Comparison of ENCODE assay signal across 9 cellular contexts in genomic region chr11:94602430-94603372, GRCh38. TPM values are rescaled to one million over a fixed set of nuclear protein-coding genes. Genes with fewer than 3 reads are reported as not detected.
DNase-seq lines count a peak whose midpoint lies in the region; ATAC-seq, FAIRE-seq and TF ChIP-seq lines count a peak whose summit lies in the region.
"Had no signal": no experiment of that assay in that cellular context is flagged by ENCODE, and none has a peak within 500 bp of the region (broad histone marks: within the 10 kb centered on the region; RNA-seq: fewer than 3 reads in every experiment).

No MANE protein-coding gene starts in this region.

- peaks cover 7% of the 10 kb centered on the region; the same call in 1 of the 2 replicates for H3K4me1 ChIP-seq in GM12878 (ENCODE audit: control insufficient read depth, insufficient read depth, low read length)

- TF ChIP-seq POLR2A in GM12878 (IDR thresholded peaks at IDR 0.05; ENCODE audit: low read depth, low read length) = no peak

- TF ChIP-seq RAD21 in GM12878 (IDR thresholded peaks at IDR 0.05; ENCODE audit: insufficient read depth, low read depth, low read length) = peak; percentile 65

- H3K79me2 ChIP-seq in GM12878 (ENCODE audit: control insufficient read depth, insufficient read depth, low read length) = no peaks in the 10 kb centered on the region

- peaks cover 12 to 13% of the 10 kb centered on the region in 2 donors for H3K36me3 Mint-ChIP-seq in stimulated activated naive B cell treated with anti-CD40 and anti-IgM and Interleukin-4, amounts not matched to agents 10 μg/mL and 1 μg/mL and 100 μg/mL, for 72 hours

- peak overlapping the region; percentile 21 to 56 for H3K4me3 Mint-ChIP-seq in stimulated activated naive B cell treated with anti-CD40 and anti-IgM and Interleukin-4, amounts not matched to agents 10 μg/mL and 1 μg/mL and 100 μg/mL, for 72 hours

- POLR2A ChIA-PET in GM12878 (lab: Charles Lee) = interaction anchor here (0.5 to 3.2 kb wide), 14 partner anchors 15 to 1083 kb away, joined by 3 to 24 read pairs (median 4); partner anchors contain the start of gene FUT4

- FAIRE-seq in GM12878 (lab: Jason Lieb, UNC) = peak; percentile 89

- CTCF ChIA-PET in GM12878 (lab: Yijun Ruan, JAX) = interaction anchor here (0.7 to 8.7 kb wide), 48 partner anchors 8 to 1511 kb away, joined by 3 to 337 read pairs (median 5); partner anchors contain the start of genes ANKRD49, C11orf97, FUT4 and MRE11

- H3K27ac ChIP-seq in GM12878 (ENCODE audit: control insufficient read depth, insufficient read depth) = peak overlapping the region; percentile 44; the same call in 1 of the 2 replicates
- H3K27ac ChIP-seq: KMS-11 had no signal

- peaks cover 0 to 4% of the 10 kb centered on the region in 2 donors for H3K9me3 Mint-ChIP-seq in stimulated activated naive B cell treated with anti-CD40 and anti-IgM and Interleukin-4, amounts not matched to agents 10 μg/mL and 1 μg/mL and 100 μg/mL, for 72 hours

- WGBS in GM12878 (ENCODE audit: insufficient coverage, insufficient replicate concordance, low lambda C conversion rate, missing lambda C conversion rate) = 9% methylated on average over 8 of the region's 8 CpGs

- BruUV-seq in GM12878 (replicated peaks; lab: Mats Ljungman, UMichigan) = TSS peak; percentile 75

- peak overlapping the region; percentile 86 for H3K27ac Mint-ChIP-seq in stimulated activated naive B cell treated with anti-CD40 and anti-IgM and Interleukin-4, amounts not matched to agents 10 μg/mL and 1 μg/mL and 100 μg/mL, for 72 hours

- H3K4me1 Mint-ChIP-seq in stimulated activated naive B cell treated with anti-CD40 and anti-IgM and Interleukin-4, amounts not matched to agents 10 μg/mL and 1 μg/mL and 100 μg/mL, for 72 hours = peaks cover 4 to 7% of the 10 kb centered on the region in 2 donors

- H4K20me1 ChIP-seq in GM12878 (ENCODE audit: control insufficient read depth, insufficient read depth) = no peaks in the 10 kb centered on the region

- H3K9me3 ChIP-seq in GM12878 (replicated peaks; ENCODE audit: control insufficient read depth, insufficient read depth, low read length) = no peaks in the 10 kb centered on the region; the same call in 2 of the 3 replicates

- no peak overlapping the region for H3K4me3 ChIP-seq in GM12878

- no peaks in the 10 kb centered on the region for H3K36me3 ChIP-seq in GM12878 (ENCODE audit: control insufficient read depth in 2 of 2, insufficient read depth in 2 of 2, low read length in 1 of 2)

- ATAC-seq in GM18909 (IDR thresholded peaks at IDR 0.05; ENCODE audit: poor library complexity, unreplicated experiment) (peak; percentile 93), HG03064 (IDR thresholded peaks at IDR 0.05; ENCODE audit: low read depth, unreplicated experiment) (peak; percentile 88), GM12878 (peak; percentile 94)
- ATAC-seq in stimulated activated naive B cell treated with anti-CD40 and anti-IgM and Interleukin-4, amounts not matched to agents 10 μg/mL and 1 μg/mL and 100 μg/mL, for 72 hours (replicated peaks) = peak; percentile 86 to 94

- TF ChIP-seq CTCF in GM12878 (IDR thresholded peaks at IDR 0.05 in 2 of 3, conservative IDR thresholded peaks at IDR 0.05 in 1 of 3; ENCODE audit: control insufficient read depth in 2 of 3, extremely low read depth in 1 of 3, insufficient read depth in 1 of 3, low read depth in 3 of 3, low read length in 3 of 3) = peak; percentile 58 to 66 (median 66)

- intact Hi-C loops in GM12878 (cut with micrococcal nuclease; ENCODE audit: unreplicated experiment) = loop anchor here (1.0 to 10.0 kb wide), 7 partner anchors 19 to 1112 kb away; partner anchors contain the start of gene FUT4

- SMC1A ChIA-PET in GM12878 (lab: Charles Lee; ENCODE audit: uncharacterized antibody, unreplicated experiment) = interaction anchor here (0.8 to 5.9 kb wide), 35 partner anchors 7 to 500 kb away, joined by 3 to 216 read pairs (median 6); partner anchors contain the start of genes ANKRD49, C11orf97, FUT4 and MRE11

- RAD21 ChIA-PET in GM12878 (lab: Charles Lee; ENCODE audit: unreplicated experiment) = interaction anchor here (0.8 to 4.8 kb wide), 25 partner anchors 10 to 150 kb away, joined by 3 to 121 read pairs (median 6); partner anchors contain the start of genes ANKRD49, C11orf97, FUT4 and MRE11

- DNase-seq in CD1c-positive myeloid dendritic cell (ENCODE audit: extremely low spot score) (peak; percentile 70), NOMO-1 treated with DMSO at 0.1 percent for 48 hours (lab: John Stamatoyannopoulos, UW; ENCODE audit: unreplicated experiment) (peak; percentile 74), GM12878 (ENCODE audit: low read depth, low spot score) (peak; percentile 75), left kidney (ENCODE audit: low read depth, low spot score) (peak; percentile 91)
- peak; percentile 36 for DNase-seq in stimulated activated naive B cell treated with anti-CD40 and anti-IgM and Interleukin-4, amounts not matched to agents 10 μg/mL and 1 μg/mL and 100 μg/mL, for 72 hours
- no peak for DNase-seq in activated CD4-positive, CD25-positive, alpha-beta regulatory T cell (lab: John Stamatoyannopoulos, UW)

- in situ Hi-C loops in GM12878 (cut with MboI) = loop anchor here (10.0 kb wide), 1 partner anchor 278 kb away; no protein-coding TSS in a partner anchor

- H3K27me3 ChIP-seq in GM12878 (replicated peaks in 1 of 2; ENCODE audit: control insufficient read depth in 2 of 2, insufficient read depth in 2 of 2, low read length in 1 of 2) = no peaks in the 10 kb centered on the region

- peak overlapping the region; percentile 70 for H3K4me2 ChIP-seq in GM12878 (ENCODE audit: control insufficient read depth, insufficient read depth)
- H3K4me2 ChIP-seq: KMS-11 had no signal

- H3K27me3 Mint-ChIP-seq in stimulated activated naive B cell treated with anti-CD40 and anti-IgM and Interleukin-4, amounts not matched to agents 10 μg/mL and 1 μg/mL and 100 μg/mL, for 72 hours = no peaks in the 10 kb centered on the region

- H3K9ac ChIP-seq in GM12878 (ENCODE audit: control insufficient read depth, insufficient read depth, low read length) = no peak overlapping the region
- H3K9ac ChIP-seq: KMS-11 had no signal

- peak overlapping the region; percentile 37; the same call in 1 of the 2 replicates for H2AFZ ChIP-seq in GM12878 (ENCODE audit: control insufficient read depth, low read depth, low read length)

- TF ChIP-seq EP300 in GM12878 (IDR thresholded peaks at IDR 0.05; ENCODE audit: borderline replicate concordance in 1 of 2, control insufficient read depth in 1 of 2, low read depth in 2 of 2, low read length in 2 of 2) = peak; percentile 80 to 95; a peak in 2 of 4 replicates

TF ChIP-seq in GM12878, 131 proteins besides CTCF, POLR2A, EP300 and RAD21 (continues in another document):
- 0 out of 2 replicates have a peak, but pooled peaks have one; percentile 38 for TF ChIP-seq JUND (IDR thresholded peaks at IDR 0.05; ENCODE audit: low read depth, low read length)
- TF ChIP-seq CREM (IDR thresholded peaks at IDR 0.05; ENCODE audit: low read depth) = peak; percentile 78
- no peak for TF ChIP-seq STAT1 (conservative IDR thresholded peaks at IDR 0.05)
- TF ChIP-seq, protein P1, sequence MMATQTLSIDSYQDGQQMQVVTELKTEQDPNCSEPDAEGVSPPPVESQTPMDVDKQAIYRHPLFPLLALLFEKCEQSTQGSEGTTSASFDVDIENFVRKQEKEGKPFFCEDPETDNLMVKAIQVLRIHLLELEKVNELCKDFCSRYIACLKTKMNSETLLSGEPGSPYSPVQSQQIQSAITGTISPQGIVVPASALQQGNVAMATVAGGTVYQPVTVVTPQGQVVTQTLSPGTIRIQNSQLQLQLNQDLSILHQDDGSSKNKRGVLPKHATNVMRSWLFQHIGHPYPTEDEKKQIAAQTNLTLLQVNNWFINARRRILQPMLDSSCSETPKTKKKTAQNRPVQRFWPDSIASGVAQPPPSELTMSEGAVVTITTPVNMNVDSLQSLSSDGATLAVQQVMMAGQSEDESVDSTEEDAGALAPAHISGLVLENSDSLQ (IDR thresholded peaks at IDR 0.05) = peak; percentile 62; the same call in 1 of the 2 replicates
- TF ChIP-seq EGR1 (IDR thresholded peaks at IDR 0.05; ENCODE audit: borderline replicate concordance in 1 of 2, low read depth in 2 of 2, low read length in 2 of 2) = no peak

RNA-seq across cellular contexts. Expression of gene PIWIL4, which starts 35.5 kb away (rescaled TPM):
- total RNA-seq in GM12878 (2013; cell fraction: nucleolus; rRNA removed) = 1.0 and 1.9 TPM in 2 replicates
- 0.23 and 0.60 TPM in 2 replicates for total RNA-seq in GM12878 (2014; rRNA removed)
- total RNA-seq in GM12878 (2014; rRNA removed; fragmentation: Illumina TruSeq; extraction: Trizol) = 0.37 and 0.67 TPM in 2 replicates
- total RNA-seq in GM12878 (2021) = 0.46 and 0.53 TPM in 2 replicates
- 0.09 TPM for polyA plus RNA-seq in GM12878 (2011; ENCODE audit: low read depth)
- 9.5 and 13.3 TPM in 2 replicates for polyA plus RNA-seq in GM12878 (2011; rRNA removed)
- 7.9 and 11.7 TPM in 2 replicates for polyA plus RNA-seq in GM12878 (2011; cell fraction: cytosol; rRNA removed)
- polyA plus RNA-seq in GM12878 (2011; cell fraction: nucleus; rRNA removed) = 10.0 and 12.9 TPM in 2 replicates
- 0.20 and 0.22 TPM in 2 replicates for polyA plus RNA-seq in GM12878 (2012)
- polyA plus RNA-seq in GM12878 (2014; fragmentation: Illumina TruSeq; extraction: Trizol) = 0.57 and 1.8 TPM in 2 replicates
- polyA plus RNA-seq in GM12878 (2014; fragmentation: Nextera tagmentation; extraction: Ambion mirVana) = under 1 TPM; 0.38 to 0.48 TPM
- polyA plus RNA-seq in GM12878 (2014; rRNA removed) = 0.34 and 0.36 TPM in 2 replicates
- under 1 TPM; 0.42 to 0.73 TPM for polyA plus RNA-seq in GM12878 (2016; fragmentation: Nextera tagmentation; extraction: Ambion mirVana)
- 9.9 and 10.0 TPM in 2 replicates for polyA minus RNA-seq in GM12878 (2011; rRNA and poly(A)+ RNA removed)
- polyA minus RNA-seq in GM12878 (2011; cell fraction: cytosol; rRNA and poly(A)+ RNA removed) = 2.6 and 3.9 TPM in 2 replicates
- polyA minus RNA-seq in GM12878 (2011; cell fraction: nucleus; rRNA and poly(A)+ RNA removed) = 5.8 and 6.4 TPM in 2 replicates

RNA-seq across cellular contexts. Expression of gene FUT4, which starts 59.0 kb away (rescaled TPM):
- 9.3 and 10.0 TPM in 2 replicates for total RNA-seq in GM12878 (2013; cell fraction: nucleolus; rRNA removed)
- total RNA-seq in GM12878 (2014; rRNA removed) (3.6 and 4.1 TPM in 2 replicates), GM12878 (2014; rRNA removed; fragmentation: Illumina TruSeq; extraction: Trizol) (2.1 and 2.2 TPM in 2 replicates), GM12878 (2021) (3.3 and 4.1 TPM in 2 replicates)
- 0.60 TPM for polyA plus RNA-seq in GM12878 (2011; ENCODE audit: low read depth)
- polyA plus RNA-seq in GM12878 (2011; rRNA removed) (9.1 and 10.4 TPM in 2 replicates), GM12878 (2014; fragmentation: Illumina TruSeq; extraction: Trizol) (2.4 TPM in 2 replicates), GM12878 (2014; fragmentation: Nextera tagmentation; extraction: Ambion mirVana) (under 1 TPM; 0.68 TPM), GM12878 (2014; rRNA removed) (3.5 and 3.6 TPM in 2 replicates), GM12878 (2016; fragmentation: Nextera tagmentation; extraction: Ambion mirVana) (1 to 10 TPM in 1 of 2 experiments, under 1 TPM in 1; 0.76 to 1.4 TPM)
- 6.0 and 6.9 TPM in 2 replicates for polyA plus RNA-seq in GM12878 (2011; cell fraction: cytosol; rRNA removed)
- 7.8 and 9.6 TPM in 2 replicates for polyA plus RNA-seq in GM12878 (2011; cell fraction: nucleus; rRNA removed)
- polyA plus RNA-seq in GM12878 (2012) = 0.84 and 1.3 TPM in 2 replicates
- polyA minus RNA-seq in GM12878 (2011; rRNA and poly(A)+ RNA removed) = 10.4 and 11.2 TPM in 2 replicates
- polyA minus RNA-seq in GM12878 (2011; cell fraction: cytosol; rRNA and poly(A)+ RNA removed) = 3.7 and 4.3 TPM in 2 replicates
- polyA minus RNA-seq in GM12878 (2011; cell fraction: nucleus; rRNA and poly(A)+ RNA removed) = 10.3 and 16.1 TPM in 2 replicates

Comparison
In these comparisons a context has a peak if more than half of its experiments do, and no peak if none do; other contexts are left out.
1. DNase-seq: peak in CD1c-positive myeloid dendritic cell (single experiment), NOMO-1 treated with DMSO at 0.1 percent for 48 hours (single experiment), GM12878 (single experiment), left kidney (single experiment) and stimulated activated naive B cell treated with anti-CD40 and anti-IgM and Interleukin-4, amounts not matched to agents 10 μg/mL and 1 μg/mL and 100 μg/mL, for 72 hours (single experiment); none in activated CD4-positive, CD25-positive, alpha-beta regulatory T cell (0 of 4).
2. Peak in every context shown above with its lines, with median percentiles within 50 percentile points of each other: ATAC-seq.